ENCODE assay signal across 8 cellular contexts in the genomic region with DNA sequence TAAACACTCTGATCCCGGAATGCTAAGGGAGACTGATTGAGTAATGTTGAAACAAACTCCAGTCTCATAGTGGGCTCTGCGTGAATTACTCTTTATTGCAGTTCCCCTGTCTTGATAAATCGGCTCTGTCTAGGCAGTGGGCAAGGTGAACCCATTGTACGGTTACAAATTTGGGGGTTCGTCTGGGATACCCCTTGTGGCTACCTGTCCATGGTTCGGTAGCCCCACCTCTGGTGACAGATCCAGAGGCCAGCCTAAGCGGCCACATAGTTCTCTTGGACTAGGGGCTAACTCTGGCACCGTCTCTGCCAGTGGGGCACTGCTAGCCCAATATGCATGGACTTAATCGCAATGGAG. TPM values are rescaled to one million over a fixed set of nuclear protein-coding genes. Genes with fewer than 3 reads are reported as not detected.
DNase-seq lines count a peak whose midpoint lies in the region; ATAC-seq and TF ChIP-seq lines count a peak whose summit lies in the region.

No MANE protein-coding gene starts in this region.

- H3K27me3 Mint-ChIP-seq in activated naive CD8-positive, alpha-beta T cell treated with anti-CD3 and anti-CD28 coated beads, Interleukin-2, amount 10 ng/mL, durations not matched to agents 7 days and 5 days = no peaks in the 10 kb centered on the region
- H3K27me3 Mint-ChIP-seq in type B pancreatic cell = no peaks in the 10 kb centered on the region

- H3K27ac ChIP-seq in cardiac muscle cell = peak overlapping the region; percentile 96
- no peak overlapping the region for H3K27ac ChIP-seq in right lobe of liver
- peak overlapping the region in 2 of 4 donors; percentile 91 to 96 for H3K27ac ChIP-seq in Peyer's patch

- ATAC-seq in Right ventricle myocardium inferior = no peak
- no peak for ATAC-seq in activated naive CD8-positive, alpha-beta T cell treated with anti-CD3 and anti-CD28 coated beads, Interleukin-2, amount 10 ng/mL, durations not matched to agents 7 days and 5 days (ENCODE audit: low read depth)
- ATAC-seq in right lobe of liver = no peak
- no peak for ATAC-seq in GM21737 (IDR thresholded peaks at IDR 0.05; ENCODE audit: unreplicated experiment)

- TF ChIP-seq POLR2A in right lobe of liver (IDR thresholded peaks at IDR 0.05) = no peak
- TF ChIP-seq POLR2A in Peyer's patch (IDR thresholded peaks at IDR 0.05) = no peak

- TF ChIP-seq CTCF in cardiac muscle cell (IDR thresholded peaks at IDR 0.05; ENCODE audit: low read depth, low read length) (no peak), right lobe of liver (IDR thresholded peaks at IDR 0.05) (no peak), type B pancreatic cell (conservative IDR thresholded peaks at IDR 0.05) (no peak), Peyer's patch (IDR thresholded peaks at IDR 0.05) (no peak)

- peak overlapping the region; percentile 88 for H3K27ac Mint-ChIP-seq in activated naive CD8-positive, alpha-beta T cell treated with anti-CD3 and anti-CD28 coated beads, Interleukin-2, amount 10 ng/mL, durations not matched to agents 7 days and 5 days
- peak overlapping the region; percentile 86 for H3K27ac Mint-ChIP-seq in type B pancreatic cell

- intact Hi-C loops in Right ventricle myocardium inferior (cut with DNase I) (loop anchor here (2.0 kb wide), 1 partner anchor 51 kb away; no protein-coding TSS in a partner anchor), right lobe of liver (cut with DNase I) (no loop called here)

- no peaks in the 10 kb centered on the region for H3K9me3 ChIP-seq in cardiac muscle cell (ENCODE audit: low read depth)
- H3K9me3 ChIP-seq in right lobe of liver = no peaks in the 10 kb centered on the region
- H3K9me3 ChIP-seq in Peyer's patch = no peaks in the 10 kb centered on the region

- H3K27me3 ChIP-seq in cardiac muscle cell (no peaks in the 10 kb centered on the region), right lobe of liver (no peaks in the 10 kb centered on the region), Peyer's patch (no peaks in the 10 kb centered on the region)

- H3K4me3 ChIP-seq in cardiac muscle cell (peak overlapping the region; percentile 94), right lobe of liver (peak overlapping the region in 2 of 3 donors; percentile 95 to 98), Peyer's patch (peak overlapping the region in 2 of 4 donors; percentile 69 to 80)

- H3K36me3 ChIP-seq in cardiac muscle cell = no peaks in the 10 kb centered on the region
- H3K36me3 ChIP-seq in right lobe of liver = no peaks in the 10 kb centered on the region
- H3K36me3 ChIP-seq in Peyer's patch = no peaks in the 10 kb centered on the region

- H3K4me3 Mint-ChIP-seq in activated naive CD8-positive, alpha-beta T cell treated with anti-CD3 and anti-CD28 coated beads, Interleukin-2, amount 10 ng/mL, durations not matched to agents 7 days and 5 days = peak overlapping the region; percentile 92
- peak overlapping the region; percentile 91 for H3K4me3 Mint-ChIP-seq in type B pancreatic cell

- peaks cover 22% of the 10 kb centered on the region for H3K4me1 ChIP-seq in cardiac muscle cell (ENCODE audit: low read depth)
- peaks cover 0 to 31% (median 8%) of the 10 kb centered on the region in 4 donors for H3K4me1 ChIP-seq in right lobe of liver
- H3K4me1 ChIP-seq in Peyer's patch = peaks cover 4 to 36% (median 7%) of the 10 kb centered on the region in 4 donors

- peaks cover 22% of the 10 kb centered on the region for H3K36me3 Mint-ChIP-seq in activated naive CD8-positive, alpha-beta T cell treated with anti-CD3 and anti-CD28 coated beads, Interleukin-2, amount 10 ng/mL, durations not matched to agents 7 days and 5 days
- H3K36me3 Mint-ChIP-seq in type B pancreatic cell = peaks cover 15% of the 10 kb centered on the region

- H3K9me3 Mint-ChIP-seq in activated naive CD8-positive, alpha-beta T cell treated with anti-CD3 and anti-CD28 coated beads, Interleukin-2, amount 10 ng/mL, durations not matched to agents 7 days and 5 days = no peaks in the 10 kb centered on the region
- H3K9me3 Mint-ChIP-seq in type B pancreatic cell = no peaks in the 10 kb centered on the region

- POLR2A ChIA-PET in activated naive CD8-positive, alpha-beta T cell treated with anti-CD3 and anti-CD28 coated beads, Interleukin-2, amount 10 ng/mL, durations not matched to agents 7 days and 5 days (lab: Charles Lee) = interaction anchor here (1.9 to 3.6 kb wide), 5 partner anchors 31 to 72 kb away, joined by 6 to 42 read pairs (median 11); a partner anchor contains a TSS

- peaks cover 27% of the 10 kb centered on the region for H3K4me1 Mint-ChIP-seq in activated naive CD8-positive, alpha-beta T cell treated with anti-CD3 and anti-CD28 coated beads, Interleukin-2, amount 10 ng/mL, durations not matched to agents 7 days and 5 days
- H3K4me1 Mint-ChIP-seq in type B pancreatic cell (ENCODE audit: unreplicated experiment) = peaks cover 31% of the 10 kb centered on the region

- DNase-seq in cardiac muscle cell (ENCODE audit: low read depth in 1 of 2, low spot score in 1 of 2) (no peak), Right ventricle myocardium inferior (ENCODE audit: missing footprints) (no peak), right lobe of liver (no peak), type B pancreatic cell (ENCODE audit: extremely low spot score, unreplicated experiment) (no peak), Peyer's patch (no peak), superior temporal gyrus (ENCODE audit: extremely low spot score) (no peak)
- DNase-seq in activated naive CD8-positive, alpha-beta T cell treated with anti-CD3 and anti-CD28 coated beads, Interleukin-2, amount 10 ng/mL, durations not matched to agents 7 days and 5 days = no peak

- WGBS in right lobe of liver (ENCODE audit: insufficient coverage, low coverage, low lambda C conversion rate, missing lambda C conversion rate) = 63% methylated on average over 4 of the region's 9 CpGs

RNA-seq across cellular contexts. Expression of a gene that starts 1.1 kb away (rescaled TPM):
- total RNA-seq in cardiac muscle cell (152 and 161 TPM in 2 replicates), Right ventricle myocardium inferior (194 TPM), right lobe of liver (10 to 100 TPM; 52.8 to 83.9 (median 65.4) TPM), type B pancreatic cell (ENCODE audit: low replicate concordance) (133 and 146 TPM in 2 replicates), Peyer's patch (100 to 1,000 TPM in 3 of 4 donors, 10 to 100 TPM in 1; 78.4 to 120 (median 112) TPM)
- 214 and 246 TPM in 2 replicates for polyA plus RNA-seq in cardiac muscle cell
- 100 to 1,000 TPM; 105 to 114 TPM for total RNA-seq in activated naive CD8-positive, alpha-beta T cell treated with anti-CD3 and anti-CD28 coated beads, Interleukin-2, amount 10 ng/mL, durations not matched to agents 7 days and 5 days

RNA-seq across cellular contexts. Expression of a gene that starts 56.1 kb away (rescaled TPM):
- total RNA-seq in cardiac muscle cell (55.8 and 59.1 TPM in 2 replicates), Right ventricle myocardium inferior (68.2 TPM), right lobe of liver (10 to 100 TPM; 28.3 to 42.6 (median 32.8) TPM), type B pancreatic cell (ENCODE audit: low replicate concordance) (40.5 and 58.3 TPM in 2 replicates), Peyer's patch (10 to 100 TPM; 25.6 to 81.4 (median 67.1) TPM)
- polyA plus RNA-seq in cardiac muscle cell = 71.0 and 84.2 TPM in 2 replicates
- 10 to 100 TPM; 33.4 to 39.1 TPM for total RNA-seq in activated naive CD8-positive, alpha-beta T cell treated with anti-CD3 and anti-CD28 coated beads, Interleukin-2, amount 10 ng/mL, durations not matched to agents 7 days and 5 days

RNA-seq across cellular contexts. Expression of a gene that starts 56.3 kb away (rescaled TPM):
- 97.3 and 117 TPM in 2 replicates for total RNA-seq in cardiac muscle cell
- 88.6 and 92.4 TPM in 2 replicates for polyA plus RNA-seq in cardiac muscle cell
- 59.9 TPM for total RNA-seq in Right ventricle myocardium inferior
- total RNA-seq in activated naive CD8-positive, alpha-beta T cell treated with anti-CD3 and anti-CD28 coated beads, Interleukin-2, amount 10 ng/mL, durations not matched to agents 7 days and 5 days = 10 to 100 TPM; 66.2 to 68.2 TPM
- total RNA-seq in right lobe of liver = 10 to 100 TPM; 39.8 to 80.3 (median 45.0) TPM
- 68.9 and 69.7 TPM in 2 replicates for total RNA-seq in type B pancreatic cell (ENCODE audit: low replicate concordance)
- 100 to 1,000 TPM; 131 to 189 (median 154) TPM for total RNA-seq in Peyer's patch
